In the genomic region with DNA sequence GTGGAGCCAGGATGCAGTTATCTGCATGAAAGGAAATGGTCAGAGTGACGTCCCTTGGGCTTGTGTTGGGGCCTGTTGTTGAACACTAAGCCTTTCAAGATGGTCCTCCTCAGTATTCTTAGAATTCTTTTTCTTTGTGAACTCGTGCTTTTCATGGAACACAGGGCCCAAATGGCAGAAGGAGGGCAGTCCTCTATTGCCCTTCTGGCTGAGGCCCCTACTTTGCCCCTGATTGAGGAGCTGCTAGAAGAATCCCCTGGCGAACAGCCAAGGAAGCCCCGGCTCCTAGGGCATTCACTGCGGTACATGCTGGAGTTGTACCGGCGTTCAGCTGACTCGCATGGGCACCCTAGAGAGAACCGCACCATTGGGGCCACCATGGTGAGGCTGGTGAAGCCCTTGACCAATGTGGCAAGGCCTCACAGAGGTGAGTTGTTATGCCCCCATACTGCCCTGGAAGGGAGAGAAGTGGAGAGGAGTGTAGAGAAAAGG, we compare ENCODE assay signal across 9 cellular contexts. TPM values are rescaled to one million over a fixed set of nuclear protein-coding genes. Genes with fewer than 3 reads are reported as not detected.
"Had no signal": no experiment of that assay in that cellular context is flagged by ENCODE, and none has a peak within 500 bp of the region (broad histone marks: within the 10 kb centered on the region; RNA-seq: fewer than 3 reads in every experiment).

A gene (plus strand): TSS at position 51 of the 492 bp plus-strand sequence. CDS start 49 bp downstream, at position 100.

- H3K27ac ChIP-seq: HL-60 had no signal

- DNase-seq: IMR-90, KBM-7 had no signal

- H3K4me3 Mint-ChIP-seq: IgD-negative memory B cell had no signal

- H3K27ac Mint-ChIP-seq: IgD-negative memory B cell had no signal

- H3K4me3 ChIP-seq: K562 had no signal

- FAIRE-seq: HepG2, HTR-8/SVneo, K562 had no signal

- H3K36me3 Mint-ChIP-seq: IgD-negative memory B cell had no signal

- H3K4me1 Mint-ChIP-seq: IgD-negative memory B cell had no signal

- ATAC-seq: HepG2, K562 had no signal

RNA-seq across cellular contexts. Expression of the gene that starts here (rescaled TPM):
- total RNA-seq: HepG2, HT-29, HT1080, IMR-90, K562 had no signal
- polyA plus RNA-seq: HepG2, IgD-negative memory B cell, IMR-90, K562 had no signal
